In the genomic region with DNA sequence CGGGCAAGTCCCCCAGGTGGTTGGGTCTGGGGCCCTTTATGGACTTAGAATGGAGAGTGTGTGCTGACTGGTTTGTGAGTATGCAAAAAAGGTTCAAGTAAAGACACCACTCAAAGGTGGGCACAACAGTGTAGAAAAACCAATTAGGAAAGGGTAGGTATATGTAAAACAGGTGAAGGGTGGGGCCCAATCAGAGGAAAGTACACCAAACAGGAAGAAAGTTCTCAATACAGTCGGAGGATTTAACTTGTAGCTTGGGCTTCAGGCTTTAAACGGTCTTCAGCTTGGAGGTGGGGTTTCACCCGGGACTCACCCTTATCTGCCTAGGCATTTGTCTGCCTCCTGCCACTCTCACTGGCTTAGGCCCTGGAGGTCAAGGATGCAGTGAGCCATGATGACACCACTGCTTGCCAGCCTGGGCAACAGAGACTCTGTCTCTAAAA, we compare ENCODE assay signal across 1 cellular context.
TF ChIP-seq lines count a peak whose summit lies in the region.

No MANE protein-coding gene starts in this region.

TF ChIP-seq in K562, 482 proteins besides CTCF, POLR2A, EP300 and RAD21 (continued from another document and continues in another):
- TF ChIP-seq, protein P1, sequence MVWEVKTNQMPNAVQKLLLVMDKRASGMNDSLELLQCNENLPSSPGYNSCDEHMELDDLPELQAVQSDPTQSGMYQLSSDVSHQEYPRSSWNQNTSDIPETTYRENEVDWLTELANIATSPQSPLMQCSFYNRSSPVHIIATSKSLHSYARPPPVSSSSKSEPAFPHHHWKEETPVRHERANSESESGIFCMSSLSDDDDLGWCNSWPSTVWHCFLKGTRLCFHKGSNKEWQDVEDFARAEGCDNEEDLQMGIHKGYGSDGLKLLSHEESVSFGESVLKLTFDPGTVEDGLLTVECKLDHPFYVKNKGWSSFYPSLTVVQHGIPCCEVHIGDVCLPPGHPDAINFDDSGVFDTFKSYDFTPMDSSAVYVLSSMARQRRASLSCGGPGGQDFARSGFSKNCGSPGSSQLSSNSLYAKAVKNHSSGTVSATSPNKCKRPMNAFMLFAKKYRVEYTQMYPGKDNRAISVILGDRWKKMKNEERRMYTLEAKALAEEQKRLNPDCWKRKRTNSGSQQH (CRISPR knock-in tag; IDR thresholded peaks at IDR 0.05) = no peak
- TF ChIP-seq RBM25 (IDR thresholded peaks at IDR 0.05; ENCODE audit: low read depth, low read length, severe bottlenecking) (no peak), POLR3A (IDR thresholded peaks at IDR 0.05; ENCODE audit: borderline replicate concordance, extremely low read depth, insufficient read depth, insufficient read length) (no peak), ESRRB (CRISPR knock-in tag; IDR thresholded peaks at IDR 0.05; ENCODE audit: borderline replicate concordance) (no peak), IRF2 (CRISPR knock-in tag; IDR thresholded peaks at IDR 0.05) (no peak), TCFL5 (CRISPR knock-in tag; conservative IDR thresholded peaks at IDR 0.05) (no peak; the same call in 1 of the 2 replicates), SRSF9 (IDR thresholded peaks at IDR 0.05; ENCODE audit: borderline replicate concordance, low read depth, low read length) (no peak), SMAD3 (CRISPR knock-in tag; conservative IDR thresholded peaks at IDR 0.05) (no peak), SLC30A9 (CRISPR knock-in tag; IDR thresholded peaks at IDR 0.05) (no peak), CHD4 (IDR thresholded peaks at IDR 0.05; ENCODE audit: insufficient read depth, insufficient replicate concordance, low read depth, low read length, poor library complexity, severe bottlenecking) (no peak), CC2D1A (IDR thresholded peaks at IDR 0.05) (peak; percentile 99), HNRNPL (IDR thresholded peaks at IDR 0.05; ENCODE audit: low read depth, low read length) (no peak), SRSF1 (IDR thresholded peaks at IDR 0.05; ENCODE audit: low read depth, low read length) (no peak), ZNF764 (CRISPR knock-in tag; IDR thresholded peaks at IDR 0.05; ENCODE audit: low read depth) (no peak), RB1 (IDR thresholded peaks at IDR 0.05; ENCODE audit: low read depth) (no peak), JUND (IDR thresholded peaks at IDR 0.05; ENCODE audit: borderline replicate concordance, low read depth, low read length) (no peak), JUND (tag; IDR thresholded peaks at IDR 0.05; ENCODE audit: borderline replicate concordance, low read depth, low read length) (peak; percentile 41; the same call in 1 of the 3 replicates), KAT8 (IDR thresholded peaks at IDR 0.05; ENCODE audit: low read depth) (no peak), PTTG1 (tag; IDR thresholded peaks at IDR 0.05; ENCODE audit: low read depth) (no peak), MAFG (tag; conservative IDR thresholded peaks at IDR 0.05) (no peak), MEF2A (IDR thresholded peaks at IDR 0.05; ENCODE audit: control insufficient read depth, low read depth, low read length) (no peak), FOSL1 (tag; conservative IDR thresholded peaks at IDR 0.05) (no peak), IFI16 (CRISPR knock-in tag; IDR thresholded peaks at IDR 0.05) (no peak), RNF2 (IDR thresholded peaks at IDR 0.05) (no peak), E2F3 (CRISPR knock-in tag; IDR thresholded peaks at IDR 0.05) (no peak)
- TF ChIP-seq, protein P2, sequence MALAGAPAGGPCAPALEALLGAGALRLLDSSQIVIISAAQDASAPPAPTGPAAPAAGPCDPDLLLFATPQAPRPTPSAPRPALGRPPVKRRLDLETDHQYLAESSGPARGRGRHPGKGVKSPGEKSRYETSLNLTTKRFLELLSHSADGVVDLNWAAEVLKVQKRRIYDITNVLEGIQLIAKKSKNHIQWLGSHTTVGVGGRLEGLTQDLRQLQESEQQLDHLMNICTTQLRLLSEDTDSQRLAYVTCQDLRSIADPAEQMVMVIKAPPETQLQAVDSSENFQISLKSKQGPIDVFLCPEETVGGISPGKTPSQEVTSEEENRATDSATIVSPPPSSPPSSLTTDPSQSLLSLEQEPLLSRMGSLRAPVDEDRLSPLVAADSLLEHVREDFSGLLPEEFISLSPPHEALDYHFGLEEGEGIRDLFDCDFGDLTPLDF (CRISPR knock-in tag; IDR thresholded peaks at IDR 0.05) = no peak
- TF ChIP-seq, protein P3, sequence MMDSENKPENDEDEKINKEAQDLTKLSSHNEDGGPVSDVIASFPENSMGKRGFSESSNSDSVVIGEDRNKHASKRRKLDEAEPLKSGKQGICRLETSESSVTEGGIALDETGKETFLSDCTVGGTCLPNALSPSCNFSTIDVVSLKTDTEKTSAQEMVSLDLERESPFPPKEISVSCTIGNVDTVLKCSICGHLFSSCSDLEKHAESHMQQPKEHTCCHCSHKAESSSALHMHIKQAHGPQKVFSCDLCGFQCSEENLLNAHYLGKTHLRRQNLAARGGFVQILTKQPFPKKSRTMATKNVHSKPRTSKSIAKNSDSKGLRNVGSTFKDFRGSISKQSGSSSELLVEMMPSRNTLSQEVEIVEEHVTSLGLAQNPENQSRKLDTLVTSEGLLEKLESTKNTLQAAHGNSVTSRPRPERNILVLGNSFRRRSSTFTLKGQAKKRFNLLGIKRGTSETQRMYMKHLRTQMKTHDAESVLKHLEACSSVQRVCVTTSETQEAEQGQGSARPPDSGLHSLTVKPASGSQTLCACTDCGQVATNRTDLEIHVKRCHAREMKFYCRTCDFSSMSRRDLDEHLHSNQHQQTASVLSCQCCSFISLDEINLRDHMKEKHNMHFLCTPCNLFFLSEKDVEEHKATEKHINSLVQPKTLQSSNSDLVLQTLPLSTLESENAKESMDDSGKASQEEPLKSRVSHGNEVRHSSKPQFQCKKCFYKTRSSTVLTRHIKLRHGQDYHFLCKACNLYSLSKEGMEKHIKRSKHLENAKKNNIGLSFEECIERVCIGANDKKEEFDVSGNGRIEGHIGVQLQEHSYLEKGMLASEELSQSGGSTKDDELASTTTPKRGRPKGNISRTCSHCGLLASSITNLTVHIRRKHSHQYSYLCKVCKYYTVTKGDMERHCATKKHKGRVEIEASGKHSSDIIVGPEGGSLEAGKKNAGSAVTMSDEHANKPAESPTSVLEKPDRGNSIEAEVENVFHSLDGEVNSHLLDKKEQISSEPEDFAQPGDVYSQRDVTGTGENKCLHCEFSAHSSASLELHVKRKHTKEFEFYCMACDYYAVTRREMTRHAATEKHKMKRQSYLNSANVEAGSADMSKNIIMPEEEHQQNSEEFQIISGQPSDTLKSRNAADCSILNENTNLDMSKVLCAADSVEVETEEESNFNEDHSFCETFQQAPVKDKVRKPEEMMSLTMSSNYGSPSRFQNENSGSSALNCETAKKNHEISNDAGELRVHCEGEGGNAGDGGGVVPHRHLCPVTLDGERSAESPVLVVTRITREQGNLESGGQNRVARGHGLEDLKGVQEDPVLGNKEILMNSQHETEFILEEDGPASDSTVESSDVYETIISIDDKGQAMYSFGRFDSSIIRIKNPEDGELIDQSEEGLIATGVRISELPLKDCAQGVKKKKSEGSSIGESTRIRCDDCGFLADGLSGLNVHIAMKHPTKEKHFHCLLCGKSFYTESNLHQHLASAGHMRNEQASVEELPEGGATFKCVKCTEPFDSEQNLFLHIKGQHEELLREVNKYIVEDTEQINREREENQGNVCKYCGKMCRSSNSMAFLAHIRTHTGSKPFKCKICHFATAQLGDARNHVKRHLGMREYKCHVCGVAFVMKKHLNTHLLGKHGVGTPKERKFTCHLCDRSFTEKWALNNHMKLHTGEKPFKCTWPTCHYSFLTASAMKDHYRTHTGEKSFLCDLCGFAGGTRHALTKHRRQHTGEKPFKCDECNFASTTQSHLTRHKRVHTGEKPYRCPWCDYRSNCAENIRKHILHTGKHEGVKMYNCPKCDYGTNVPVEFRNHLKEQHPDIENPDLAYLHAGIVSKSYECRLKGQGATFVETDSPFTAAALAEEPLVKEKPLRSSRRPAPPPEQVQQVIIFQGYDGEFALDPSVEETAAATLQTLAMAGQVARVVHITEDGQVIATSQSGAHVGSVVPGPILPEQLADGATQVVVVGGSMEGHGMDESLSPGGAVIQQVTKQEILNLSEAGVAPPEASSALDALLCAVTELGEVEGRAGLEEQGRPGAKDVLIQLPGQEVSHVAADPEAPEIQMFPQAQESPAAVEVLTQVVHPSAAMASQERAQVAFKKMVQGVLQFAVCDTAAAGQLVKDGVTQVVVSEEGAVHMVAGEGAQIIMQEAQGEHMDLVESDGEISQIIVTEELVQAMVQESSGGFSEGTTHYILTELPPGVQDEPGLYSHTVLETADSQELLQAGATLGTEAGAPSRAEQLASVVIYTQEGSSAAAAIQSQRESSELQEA (IDR thresholded peaks at IDR 0.05; ENCODE audit: low read depth) = no peak
- TF ChIP-seq, protein P4, sequence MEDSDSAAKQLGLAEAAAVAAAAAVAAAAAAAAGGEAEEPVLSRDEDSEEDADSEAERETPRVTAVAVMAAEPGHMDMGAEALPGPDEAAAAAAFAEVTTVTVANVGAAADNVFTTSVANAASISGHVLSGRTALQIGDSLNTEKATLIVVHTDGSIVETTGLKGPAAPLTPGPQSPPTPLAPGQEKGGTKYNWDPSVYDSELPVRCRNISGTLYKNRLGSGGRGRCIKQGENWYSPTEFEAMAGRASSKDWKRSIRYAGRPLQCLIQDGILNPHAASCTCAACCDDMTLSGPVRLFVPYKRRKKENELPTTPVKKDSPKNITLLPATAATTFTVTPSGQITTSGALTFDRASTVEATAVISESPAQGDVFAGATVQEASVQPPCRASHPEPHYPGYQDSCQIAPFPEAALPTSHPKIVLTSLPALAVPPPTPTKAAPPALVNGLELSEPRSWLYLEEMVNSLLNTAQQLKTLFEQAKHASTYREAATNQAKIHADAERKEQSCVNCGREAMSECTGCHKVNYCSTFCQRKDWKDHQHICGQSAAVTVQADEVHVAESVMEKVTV (CRISPR knock-in tag; IDR thresholded peaks at IDR 0.05) = no peak
- TF ChIP-seq, protein P5, sequence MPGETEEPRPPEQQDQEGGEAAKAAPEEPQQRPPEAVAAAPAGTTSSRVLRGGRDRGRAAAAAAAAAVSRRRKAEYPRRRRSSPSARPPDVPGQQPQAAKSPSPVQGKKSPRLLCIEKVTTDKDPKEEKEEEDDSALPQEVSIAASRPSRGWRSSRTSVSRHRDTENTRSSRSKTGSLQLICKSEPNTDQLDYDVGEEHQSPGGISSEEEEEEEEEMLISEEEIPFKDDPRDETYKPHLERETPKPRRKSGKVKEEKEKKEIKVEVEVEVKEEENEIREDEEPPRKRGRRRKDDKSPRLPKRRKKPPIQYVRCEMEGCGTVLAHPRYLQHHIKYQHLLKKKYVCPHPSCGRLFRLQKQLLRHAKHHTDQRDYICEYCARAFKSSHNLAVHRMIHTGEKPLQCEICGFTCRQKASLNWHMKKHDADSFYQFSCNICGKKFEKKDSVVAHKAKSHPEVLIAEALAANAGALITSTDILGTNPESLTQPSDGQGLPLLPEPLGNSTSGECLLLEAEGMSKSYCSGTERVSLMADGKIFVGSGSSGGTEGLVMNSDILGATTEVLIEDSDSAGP (CRISPR knock-in tag; IDR thresholded peaks at IDR 0.05) = no peak
- TF ChIP-seq, protein P6, sequence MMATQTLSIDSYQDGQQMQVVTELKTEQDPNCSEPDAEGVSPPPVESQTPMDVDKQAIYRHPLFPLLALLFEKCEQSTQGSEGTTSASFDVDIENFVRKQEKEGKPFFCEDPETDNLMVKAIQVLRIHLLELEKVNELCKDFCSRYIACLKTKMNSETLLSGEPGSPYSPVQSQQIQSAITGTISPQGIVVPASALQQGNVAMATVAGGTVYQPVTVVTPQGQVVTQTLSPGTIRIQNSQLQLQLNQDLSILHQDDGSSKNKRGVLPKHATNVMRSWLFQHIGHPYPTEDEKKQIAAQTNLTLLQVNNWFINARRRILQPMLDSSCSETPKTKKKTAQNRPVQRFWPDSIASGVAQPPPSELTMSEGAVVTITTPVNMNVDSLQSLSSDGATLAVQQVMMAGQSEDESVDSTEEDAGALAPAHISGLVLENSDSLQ (IDR thresholded peaks at IDR 0.05) = peak; percentile 92
- TF ChIP-seq, protein P7, sequence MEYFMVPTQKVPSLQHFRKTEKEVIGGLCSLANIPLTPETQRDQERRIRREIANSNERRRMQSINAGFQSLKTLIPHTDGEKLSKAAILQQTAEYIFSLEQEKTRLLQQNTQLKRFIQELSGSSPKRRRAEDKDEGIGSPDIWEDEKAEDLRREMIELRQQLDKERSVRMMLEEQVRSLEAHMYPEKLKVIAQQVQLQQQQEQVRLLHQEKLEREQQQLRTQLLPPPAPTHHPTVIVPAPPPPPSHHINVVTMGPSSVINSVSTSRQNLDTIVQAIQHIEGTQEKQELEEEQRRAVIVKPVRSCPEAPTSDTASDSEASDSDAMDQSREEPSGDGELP (CRISPR knock-in tag; IDR thresholded peaks at IDR 0.05; ENCODE audit: borderline replicate concordance) = no peak
- TF ChIP-seq, protein P8, sequence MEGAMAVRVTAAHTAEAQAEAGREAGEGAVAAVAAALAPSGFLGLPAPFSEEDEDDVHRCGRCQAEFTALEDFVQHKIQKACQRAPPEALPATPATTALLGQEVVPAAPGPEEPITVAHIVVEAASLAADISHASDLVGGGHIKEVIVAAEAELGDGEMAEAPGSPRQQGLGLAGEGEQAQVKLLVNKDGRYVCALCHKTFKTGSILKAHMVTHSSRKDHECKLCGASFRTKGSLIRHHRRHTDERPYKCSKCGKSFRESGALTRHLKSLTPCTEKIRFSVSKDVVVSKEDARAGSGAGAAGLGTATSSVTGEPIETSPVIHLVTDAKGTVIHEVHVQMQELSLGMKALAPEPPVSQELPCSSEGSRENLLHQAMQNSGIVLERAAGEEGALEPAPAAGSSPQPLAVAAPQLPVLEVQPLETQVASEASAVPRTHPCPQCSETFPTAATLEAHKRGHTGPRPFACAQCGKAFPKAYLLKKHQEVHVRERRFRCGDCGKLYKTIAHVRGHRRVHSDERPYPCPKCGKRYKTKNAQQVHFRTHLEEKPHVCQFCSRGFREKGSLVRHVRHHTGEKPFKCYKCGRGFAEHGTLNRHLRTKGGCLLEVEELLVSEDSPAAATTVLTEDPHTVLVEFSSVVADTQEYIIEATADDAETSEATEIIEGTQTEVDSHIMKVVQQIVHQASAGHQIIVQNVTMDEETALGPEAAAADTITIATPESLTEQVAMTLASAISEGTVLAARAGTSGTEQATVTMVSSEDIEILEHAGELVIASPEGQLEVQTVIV (CRISPR knock-in tag; IDR thresholded peaks at IDR 0.05; ENCODE audit: borderline replicate concordance) = no peak
